In genomic region chr16:13099822-13100221, GRCh38 we compare ENCODE assay signal across 27 cellular contexts.
"Had no signal": no experiment of that assay in that cellular context is flagged by ENCODE, and none has a peak within 500 bp of the region (broad histone marks: within the 10 kb centered on the region; RNA-seq: fewer than 3 reads in every experiment).

No MANE protein-coding gene starts in this region.

- H3K36me3 Mint-ChIP-seq: activated CD4-positive, alpha-beta memory T cell treated with anti-CD3 and anti-CD28 coated beads for 36 hours; activated naive CD4-positive, alpha-beta T cell treated with anti-CD3 and anti-CD28 coated beads, Interleukin-2, amount 10 ng/mL, durations not matched to agents 7 days and 5 days; activated naive CD8-positive, alpha-beta T cell treated with anti-CD3 and anti-CD28 coated beads, Interleukin-2, amount 10 ng/mL, durations not matched to agents 7 days and 5 days; naive thymus-derived CD8-positive, alpha-beta T cell; stimulated activated memory B cell treated with anti-CD40 and anti-IgM and Interleukin-4, amounts not matched to agents 10 μg/mL and 1 μg/mL and 100 μg/mL, for 72 hours; type B pancreatic cell had no signal

- H3K36me3 ChIP-seq: gastroesophageal sphincter, heart left ventricle, right atrium auricular region, uterus had no signal

- H3K27ac ChIP-seq: gastroesophageal sphincter, heart left ventricle, right atrium auricular region, uterus had no signal

- H3K9me3 Mint-ChIP-seq: activated naive CD8-positive, alpha-beta T cell treated with anti-CD3 and anti-CD28 coated beads, Interleukin-2, amount 10 ng/mL, durations not matched to agents 7 days and 5 days had no signal

- H3K27me3 ChIP-seq: gastroesophageal sphincter, heart left ventricle, right atrium auricular region, uterus had no signal

- H3K4me1 Mint-ChIP-seq: activated CD4-positive, alpha-beta T cell treated with anti-CD3 and anti-CD28 coated beads, Interleukin-2, amount 10 ng/mL, durations not matched to agents 24 days and 14 days; activated naive CD4-positive, alpha-beta T cell treated with anti-CD3 and anti-CD28 coated beads, Interleukin-2, amount 10 ng/mL, durations not matched to agents 7 days and 5 days; activated naive CD8-positive, alpha-beta T cell treated with anti-CD3 and anti-CD28 coated beads, Interleukin-2, amount 10 ng/mL, durations not matched to agents 7 days and 5 days; naive thymus-derived CD8-positive, alpha-beta T cell; stimulated activated memory B cell treated with anti-CD40 and anti-IgM and Interleukin-4, amounts not matched to agents 10 μg/mL and 1 μg/mL and 100 μg/mL, for 72 hours; stimulated activated naive CD8-positive, alpha-beta T cell treated with anti-CD3 and anti-CD28 coated beads, Interleukin-15, amount 100 ng/mL, for 72 hours had no signal

- DNase-seq: activated CD4-positive, alpha-beta memory T cell treated with anti-CD3 and anti-CD28 coated beads for 36 hours; activated CD4-positive, alpha-beta T cell treated with anti-CD3 and anti-CD28 coated beads, Interleukin-2, amount 10 ng/mL, durations not matched to agents 24 days and 14 days; activated CD4-positive, CD25-positive, alpha-beta regulatory T cell treated with anti-CD3 and anti-CD28 coated beads, Interleukin-2, amount 50 U/mL, for 72 hours; activated CD8-positive, alpha-beta memory T cell treated with anti-CD3 and anti-CD28 coated beads, Interleukin-2, amount 50 U/mL, for 4 hours; activated gamma-delta T cell; activated naive CD4-positive, alpha-beta T cell treated with anti-CD3 and anti-CD28 coated beads, Interleukin-2, amount 10 ng/mL, durations not matched to agents 7 days and 5 days; activated naive CD8-positive, alpha-beta T cell treated with anti-CD3 and anti-CD28 coated beads, Interleukin-2, amount 10 ng/mL, durations not matched to agents 7 days and 5 days; activated T-cell treated with anti-CD3 and anti-CD28 coated beads, Interleukin-2, amount 50 U/mL, for 1 hour; amniotic stem cell; caudate nucleus; cortex of kidney; effector memory CD8-positive, alpha-beta T cell; heart left ventricle; left cardiac atrium; midbrain; naive thymus-derived CD8-positive, alpha-beta T cell; stimulated activated CD4-positive, alpha-beta T cell treated with anti-CD3 and anti-CD28 coated beads, Interleukin-1b, Interleukin-23, amount 100 ng/mL, for 48 hours; stimulated activated CD4-positive, alpha-beta T cell treated with anti-CD3 and anti-CD28 coated beads, Interleukin-4, amount 100 ng/mL, for 4 hours; stimulated activated CD8-positive, alpha-beta memory T cell treated with anti-CD3 and anti-CD28 coated beads, Interleukin-4, amount 100 ng/mL, for 48 hours; stimulated activated naive CD8-positive, alpha-beta T cell treated with anti-CD3 and anti-CD28 coated beads, Interleukin-15, amount 100 ng/mL, for 72 hours; substantia nigra; uterus had no signal

- H3K27me3 Mint-ChIP-seq: activated CD4-positive, alpha-beta T cell treated with anti-CD3 and anti-CD28 coated beads, Interleukin-2, amount 10 ng/mL, durations not matched to agents 24 days and 14 days; activated naive CD4-positive, alpha-beta T cell treated with anti-CD3 and anti-CD28 coated beads, Interleukin-2, amount 10 ng/mL, durations not matched to agents 7 days and 5 days; activated naive CD8-positive, alpha-beta T cell treated with anti-CD3 and anti-CD28 coated beads, Interleukin-2, amount 10 ng/mL, durations not matched to agents 7 days and 5 days; effector memory CD8-positive, alpha-beta T cell; stimulated activated memory B cell treated with anti-CD40 and anti-IgM and Interleukin-4, amounts not matched to agents 10 μg/mL and 1 μg/mL and 100 μg/mL, for 72 hours; stimulated activated naive CD8-positive, alpha-beta T cell treated with anti-CD3 and anti-CD28 coated beads, Interleukin-15, amount 100 ng/mL, for 72 hours; type B pancreatic cell had no signal

- H3K27ac Mint-ChIP-seq: activated CD4-positive, alpha-beta memory T cell treated with anti-CD3 and anti-CD28 coated beads for 36 hours; activated CD4-positive, alpha-beta T cell treated with anti-CD3 and anti-CD28 coated beads, Interleukin-2, amount 10 ng/mL, durations not matched to agents 24 days and 14 days; activated naive CD4-positive, alpha-beta T cell treated with anti-CD3 and anti-CD28 coated beads, Interleukin-2, amount 10 ng/mL, durations not matched to agents 7 days and 5 days; activated naive CD8-positive, alpha-beta T cell treated with anti-CD3 and anti-CD28 coated beads, Interleukin-2, amount 10 ng/mL, durations not matched to agents 7 days and 5 days; effector memory CD8-positive, alpha-beta T cell; naive thymus-derived CD8-positive, alpha-beta T cell; stimulated activated memory B cell treated with anti-CD40 and anti-IgM and Interleukin-4, amounts not matched to agents 10 μg/mL and 1 μg/mL and 100 μg/mL, for 72 hours; stimulated activated naive CD8-positive, alpha-beta T cell treated with anti-CD3 and anti-CD28 coated beads, Interleukin-15, amount 100 ng/mL, for 72 hours; type B pancreatic cell had no signal

- H3K4me3 ChIP-seq: gastroesophageal sphincter, heart left ventricle, right atrium auricular region, smooth muscle cell, uterus had no signal

- ATAC-seq: effector memory CD8-positive, alpha-beta T cell; gastroesophageal sphincter; heart left ventricle; left cardiac atrium; naive thymus-derived CD8-positive, alpha-beta T cell; stimulated activated memory B cell treated with anti-CD40 and anti-IgM and Interleukin-4, amounts not matched to agents 10 μg/mL and 1 μg/mL and 100 μg/mL, for 72 hours; stimulated activated naive CD8-positive, alpha-beta T cell treated with anti-CD3 and anti-CD28 coated beads, Interleukin-15, amount 100 ng/mL, for 72 hours had no signal

- H3K4me2 ChIP-seq: smooth muscle cell had no signal

- H3K4me1 ChIP-seq: gastroesophageal sphincter, heart left ventricle, right atrium auricular region, uterus had no signal

- H3K4me3 Mint-ChIP-seq: activated CD4-positive, alpha-beta memory T cell treated with anti-CD3 and anti-CD28 coated beads for 36 hours; activated CD4-positive, alpha-beta T cell treated with anti-CD3 and anti-CD28 coated beads, Interleukin-2, amount 10 ng/mL, durations not matched to agents 24 days and 14 days; activated naive CD4-positive, alpha-beta T cell treated with anti-CD3 and anti-CD28 coated beads, Interleukin-2, amount 10 ng/mL, durations not matched to agents 7 days and 5 days; activated naive CD8-positive, alpha-beta T cell treated with anti-CD3 and anti-CD28 coated beads, Interleukin-2, amount 10 ng/mL, durations not matched to agents 7 days and 5 days; effector memory CD8-positive, alpha-beta T cell; naive thymus-derived CD8-positive, alpha-beta T cell; stimulated activated memory B cell treated with anti-CD40 and anti-IgM and Interleukin-4, amounts not matched to agents 10 μg/mL and 1 μg/mL and 100 μg/mL, for 72 hours; stimulated activated naive CD8-positive, alpha-beta T cell treated with anti-CD3 and anti-CD28 coated beads, Interleukin-15, amount 100 ng/mL, for 72 hours; type B pancreatic cell had no signal
